16 cellular contexts compared by ENCODE assay signal in the genomic region with DNA sequence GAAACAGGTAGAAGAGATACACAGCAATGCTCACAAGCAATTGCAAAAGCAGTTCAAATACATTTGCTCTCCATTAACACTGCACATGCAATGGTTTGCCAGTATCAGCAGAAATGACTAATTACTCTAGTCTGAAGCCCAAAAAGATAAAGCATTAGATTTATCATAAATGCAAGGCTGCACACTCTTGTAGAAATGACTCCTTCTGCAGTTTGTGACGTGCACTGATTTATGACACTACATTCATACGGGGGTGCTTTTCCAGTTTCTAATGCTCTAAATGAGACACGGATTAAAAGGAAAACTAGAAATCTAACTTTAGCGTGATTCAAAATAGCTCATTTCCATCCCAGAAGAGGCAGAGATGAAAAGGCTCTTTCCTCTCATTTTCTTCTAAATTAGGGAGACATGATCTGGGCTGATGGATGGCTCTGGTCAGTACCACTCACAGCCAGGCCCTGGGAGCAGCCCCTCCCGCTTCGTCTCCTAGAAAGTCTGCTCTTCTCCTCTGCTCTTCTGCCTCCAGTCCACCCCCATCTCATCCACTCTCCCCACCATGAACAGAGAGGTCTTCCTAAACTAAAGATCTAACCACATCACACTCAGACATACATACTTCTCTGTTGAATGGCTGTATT. TPM values are rescaled to one million over a fixed set of nuclear protein-coding genes. Genes with fewer than 3 reads are reported as not detected.
"Had no signal": no experiment of that assay in that cellular context is flagged by ENCODE, and none has a peak within 500 bp of the region (broad histone marks: within the 10 kb centered on the region; RNA-seq: fewer than 3 reads in every experiment).

No MANE protein-coding gene starts in this region.

- ATAC-seq: foreskin keratinocyte; mucosa of descending colon; naive thymus-derived CD8-positive, alpha-beta T cell; psoas muscle had no signal

- H3K36me3 ChIP-seq: ovary, stomach, suprapubic skin, thyroid gland, vagina had no signal

- H3K27ac ChIP-seq: foreskin keratinocyte, hepatocyte, ovary, psoas muscle, stomach, suprapubic skin, thyroid gland, vagina had no signal

- DNase-seq: foreskin keratinocyte; kidney glomerular epithelial cell; mesendoderm; mucosa of descending colon; ovary; psoas muscle; small intestine; stimulated activated CD4-positive, alpha-beta T cell treated with anti-CD3 and anti-CD28 coated beads, Interleukin-12 subunit alpha, Interleukin-12 subunit beta, amount 100 ng/mL, for 4 hours; stimulated activated naive CD4-positive, alpha-beta T cell; stomach; thyroid gland had no signal

- FAIRE-seq: small intestine had no signal

- H3K4me1 ChIP-seq: foreskin keratinocyte, psoas muscle, stomach, suprapubic skin, thyroid gland had no signal

- H3K4me3 ChIP-seq: hepatocyte, mucosa of descending colon, ovary, psoas muscle, stomach, suprapubic skin, thyroid gland, vagina had no signal

- H3K27me3 ChIP-seq: hepatocyte, ovary, thyroid gland, vagina had no signal

- H3K9me3 ChIP-seq: ovary, suprapubic skin, thyroid gland, vagina had no signal

RNA-seq across cellular contexts. Expression of gene PPP2R2C, which starts 33.2 kb away (rescaled TPM):
- total RNA-seq: epithelial cell of proximal tubule; naive thymus-derived CD8-positive, alpha-beta T cell had no signal
